Comparison of ENCODE assay signal across 17 cellular contexts in genomic region chr19:54532528-54532927, GRCh38. TPM values are rescaled to one million over a fixed set of nuclear protein-coding genes. Genes with fewer than 3 reads are reported as not detected.
A peak's percentile ranks its signal among the peaks of the same experiment; 100 is the strongest.
DNase-seq lines count a peak whose midpoint lies in the region; ATAC-seq, FAIRE-seq and TF ChIP-seq lines count a peak whose summit lies in the region.
"Had no signal": no experiment of that assay in that cellular context is flagged by ENCODE, and none has a peak within 500 bp of the region (broad histone marks: within the 10 kb centered on the region; RNA-seq: fewer than 3 reads in every experiment).

No MANE protein-coding gene starts in this region.

- no peak overlapping the region for H3K27ac ChIP-seq in prostate gland
- H3K27ac ChIP-seq: cardiac muscle cell had no signal

- H3K4me3 ChIP-seq in prostate gland = no peak overlapping the region
- H3K4me3 ChIP-seq: cardiac muscle cell had no signal

- peak; percentile 96 for FAIRE-seq in GM12892 (lab: Jason Lieb, UNC)
- FAIRE-seq: small intestine had no signal

- no peaks in the 10 kb centered on the region for H3K36me3 ChIP-seq in prostate gland
- H3K36me3 ChIP-seq: cardiac muscle cell had no signal

- no peak for TF ChIP-seq CTCF in GM10266 (IDR thresholded peaks at IDR 0.05; ENCODE audit: control insufficient read depth, insufficient read depth, low read depth, missing control alignments)
- no peak for TF ChIP-seq CTCF in prostate gland (IDR thresholded peaks at IDR 0.05)

- intact Hi-C loops in prostate gland (cut with DNase I) = no loop called here

- 78% methylated on average over 4 of the region's 4 CpGs for WGBS in prostate gland

- no peaks in the 10 kb centered on the region for H3K4me1 ChIP-seq in prostate gland (replicated peaks)

- peak; percentile 81 for ATAC-seq in GM19324 (IDR thresholded peaks at IDR 0.05; ENCODE audit: low FRiP score, unreplicated experiment)
- ATAC-seq in HG03378 (IDR thresholded peaks at IDR 0.05; ENCODE audit: unreplicated experiment) = peak; percentile 75
- ATAC-seq in GM21526 (IDR thresholded peaks at IDR 0.05; ENCODE audit: low FRiP score, unreplicated experiment) = no peak
- ATAC-seq in HG03520 (IDR thresholded peaks at IDR 0.05; ENCODE audit: unreplicated experiment) = no peak

- DNase-seq in GM12892 (ENCODE audit: insufficient read length) = no peak
- DNase-seq in globus pallidus (ENCODE audit: low spot score) = peak; percentile 27
- DNase-seq in GM10266 (ENCODE audit: extremely low spot score) = no peak
- DNase-seq in prostate gland (ENCODE audit: low spot score) = no peak
- DNase-seq: activated CD4-positive, alpha-beta T cell treated with anti-CD3 and anti-CD28 coated beads for 1 hour; HFFc6; OCI-M1; small intestine had no signal

- H3K27me3 ChIP-seq in prostate gland (replicated peaks; ENCODE audit: insufficient read depth) = no peaks in the 10 kb centered on the region
- H3K27me3 ChIP-seq: cardiac muscle cell had no signal

- TF ChIP-seq POLR2A in GM12892 (IDR thresholded peaks at IDR 0.05; ENCODE audit: low read depth, low read length) (no peak), prostate gland (IDR thresholded peaks at IDR 0.05) (no peak)

- H3K9me3 ChIP-seq in prostate gland = no peaks in the 10 kb centered on the region

RNA-seq across cellular contexts. Expression of gene LAIR2, which starts 29.9 kb away (rescaled TPM):
- polyA plus RNA-seq in GM12892 (2012; ENCODE audit: missing spikeins) = not detected
- total RNA-seq in prostate gland = not detected
- total RNA-seq: cardiac muscle cell, Daoy, HFFc6, LHCN-M2, lung microvascular endothelial cell, temporal lobe had no signal
- polyA plus RNA-seq: cardiac muscle cell had no signal

RNA-seq across cellular contexts. Expression of gene LILRA2, which starts 41.1 kb away (rescaled TPM):
- 0.93 TPM for polyA plus RNA-seq in GM12892 (2012; ENCODE audit: missing spikeins)
- 1 to 10 TPM; 1.6 to 2.5 TPM for total RNA-seq in prostate gland
- total RNA-seq: cardiac muscle cell, Daoy, HFFc6, LHCN-M2, lung microvascular endothelial cell, temporal lobe had no signal
- polyA plus RNA-seq: cardiac muscle cell had no signal

RNA-seq across cellular contexts. Expression of gene CDC42EP5, which starts 59.4 kb away (rescaled TPM):
- 2.4 TPM for polyA plus RNA-seq in GM12892 (2012; ENCODE audit: missing spikeins)
- 100 to 1,000 TPM; 102 to 193 TPM for total RNA-seq in prostate gland

Comparison
In these comparisons a context has a peak if more than half of its experiments do, and no peak if none do; other contexts are left out.
1. ATAC-seq: peak in GM19324 (single experiment) and HG03378 (single experiment); none in GM21526 (single experiment) and HG03520 (single experiment).